Comparison of ENCODE assay signal across 11 cellular contexts in the genomic region with DNA sequence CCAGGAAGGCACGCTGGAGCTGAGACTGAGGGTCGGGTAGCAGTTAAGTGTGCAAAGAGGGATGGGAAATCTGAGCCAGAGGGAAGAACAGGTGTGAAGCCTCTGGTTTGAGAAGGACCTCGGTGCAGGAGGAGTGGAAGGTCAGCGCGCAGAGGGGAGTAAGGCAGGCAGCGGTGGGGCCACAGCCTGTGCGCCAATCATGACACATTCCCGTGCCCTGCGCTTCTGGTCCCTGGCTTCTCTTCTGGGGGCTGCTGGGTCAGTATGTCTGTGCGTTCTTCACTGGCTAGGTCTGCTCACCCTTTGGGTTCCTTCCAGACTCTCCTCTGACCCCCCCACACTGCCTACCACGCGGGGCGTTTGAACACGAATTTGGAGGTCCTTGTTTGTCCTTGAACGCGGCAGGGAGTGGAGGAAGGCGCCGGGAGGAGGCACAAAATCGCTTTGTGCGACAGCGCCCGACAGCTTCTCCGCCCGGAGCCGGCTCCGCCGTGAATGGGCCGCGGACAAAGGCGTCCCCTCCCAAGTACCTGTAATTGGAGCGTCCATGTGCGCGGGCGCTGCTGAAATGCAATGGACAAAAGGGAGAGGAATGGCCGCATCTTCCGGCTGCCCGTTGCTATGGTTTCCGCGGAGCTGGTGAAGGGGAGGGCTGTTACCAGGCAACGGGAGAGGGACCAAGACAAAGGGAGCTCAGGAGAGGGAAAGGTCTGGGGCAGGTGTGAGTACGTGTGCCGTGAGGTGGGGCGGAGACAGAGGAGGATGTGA.
DNase-seq lines count a peak whose midpoint lies in the region; ATAC-seq lines count a peak whose summit lies in the region.
"Had no signal": no experiment of that assay in that cellular context is flagged by ENCODE, and none has a peak within 500 bp of the region (broad histone marks: within the 10 kb centered on the region; RNA-seq: fewer than 3 reads in every experiment).

No MANE protein-coding gene starts in this region.

- peak overlapping the region; percentile 22 for H3K9ac ChIP-seq in NT2/D1 (ENCODE audit: insufficient read length, low read depth)

- H3K4me1 ChIP-seq in NT2/D1 (ENCODE audit: insufficient read depth, insufficient read length), result peaks cover 2% of the 10 kb centered on the region
- H3K4me1 ChIP-seq: tibial artery had no signal

- no peaks in the 10 kb centered on the region for H3K4me1 Mint-ChIP-seq in natural killer cell treated with Interleukin-12 subunit alpha and Interleukin-12 subunit beta and Interleukin-15 and Interleukin-18, amount 100 ng/mL, for 72 hours (ENCODE audit: low read depth in 2 of 2)

- H3K4me3 Mint-ChIP-seq in natural killer cell treated with Interleukin-12 subunit alpha and Interleukin-12 subunit beta and Interleukin-15 and Interleukin-18, amount 100 ng/mL, for 72 hours, result no peak overlapping the region

- H3K4me3 ChIP-seq in NT2/D1 (ENCODE audit: insufficient read length, low read depth), result peak overlapping the region; percentile 9
- H3K4me3 ChIP-seq: ovary, tibial artery had no signal

- peaks cover 13 to 44% of the 10 kb centered on the region in 2 donors for H3K27me3 Mint-ChIP-seq in natural killer cell treated with Interleukin-12 subunit alpha and Interleukin-12 subunit beta and Interleukin-15 and Interleukin-18, amount 100 ng/mL, for 72 hours

- no peak overlapping the region for H3K27ac Mint-ChIP-seq in natural killer cell treated with Interleukin-12 subunit alpha and Interleukin-12 subunit beta and Interleukin-15 and Interleukin-18, amount 100 ng/mL, for 72 hours

- no peaks in the 10 kb centered on the region for H3K9me3 ChIP-seq in NT2/D1 (ENCODE audit: insufficient read depth, low read length)

- DNase-seq in COLO668 (lab: John Stamatoyannopoulos, UW; ENCODE audit: unreplicated experiment) (peak; percentile 88), NCI-H1436 treated with DMSO at 0.1 percent for 48 hours (lab: John Stamatoyannopoulos, UW) (peak; percentile 70), NT2/D1 (ENCODE audit: low read depth, low spot score) (peak; percentile 65), iPS-NIHi7 (ENCODE audit: extremely low spot score) (peak; percentile 84), GOT3 (lab: John Stamatoyannopoulos, UW) (no peak)
- DNase-seq in natural killer cell treated with Interleukin-12 subunit alpha and Interleukin-12 subunit beta and Interleukin-15 and Interleukin-18, amount 100 ng/mL, for 72 hours (ENCODE audit: low spot score), result no peak
- DNase-seq: NCI-H1694 treated with DMSO at 0.1 percent for 48 hours, ovary, tibial artery had no signal

- H3K27me3 ChIP-seq in NT2/D1 (ENCODE audit: insufficient read depth, insufficient read length), result peaks cover 64% of the 10 kb centered on the region
- H3K27me3 ChIP-seq: ovary had no signal

- H3K36me3 ChIP-seq in NT2/D1 (ENCODE audit: insufficient read depth, insufficient read length, low read length), result no peaks in the 10 kb centered on the region
- H3K36me3 ChIP-seq: ovary, tibial artery had no signal

- peaks cover 10% of the 10 kb centered on the region for H3K9me3 Mint-ChIP-seq in natural killer cell treated with Interleukin-12 subunit alpha and Interleukin-12 subunit beta and Interleukin-15 and Interleukin-18, amount 100 ng/mL, for 72 hours

- H3K36me3 Mint-ChIP-seq in natural killer cell treated with Interleukin-12 subunit alpha and Interleukin-12 subunit beta and Interleukin-15 and Interleukin-18, amount 100 ng/mL, for 72 hours, result no peaks in the 10 kb centered on the region

- ATAC-seq in natural killer cell treated with Interleukin-12 subunit alpha and Interleukin-12 subunit beta and Interleukin-15 and Interleukin-18, amount 100 ng/mL, for 72 hours, result no peak
- no peak for ATAC-seq in HG02678 (IDR thresholded peaks at IDR 0.05; ENCODE audit: unreplicated experiment)
- ATAC-seq in HG02642 (IDR thresholded peaks at IDR 0.05; ENCODE audit: poor library complexity, unreplicated experiment), result no peak

Comparison
In these comparisons a context has a peak if more than half of its experiments do, and no peak if none do; other contexts are left out.
1. DNase-seq: peak in COLO668 (single experiment), NCI-H1436 treated with DMSO at 0.1 percent for 48 hours (single experiment), NT2/D1 (single experiment) and iPS-NIHi7 (single experiment); none in natural killer cell treated with Interleukin-12 subunit alpha and Interleukin-12 subunit beta and Interleukin-15 and Interleukin-18, amount 100 ng/mL, for 72 hours (single experiment) and GOT3 (single experiment).